In the genomic region with DNA sequence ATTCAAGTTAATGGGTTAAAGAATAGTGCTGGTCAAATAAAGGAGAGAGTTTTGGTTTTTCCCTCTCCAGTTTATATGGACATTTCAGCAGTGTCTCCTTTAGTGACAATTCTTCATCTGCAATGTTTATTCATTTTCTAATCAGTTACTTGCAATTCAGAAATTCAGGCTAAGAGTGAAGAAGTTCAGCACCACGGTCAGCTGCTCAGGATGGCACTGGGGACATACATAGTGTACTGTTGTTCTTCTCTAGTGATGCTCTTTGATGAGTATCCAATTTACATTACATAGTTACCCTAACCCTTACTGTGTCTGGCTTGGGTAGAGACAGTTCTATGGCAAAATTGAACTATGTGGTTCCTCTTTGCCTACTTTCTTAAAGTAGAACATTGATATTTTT, we compare ENCODE assay signal across 33 cellular contexts.
DNase-seq lines count a peak whose midpoint lies in the region; ATAC-seq and TF ChIP-seq lines count a peak whose summit lies in the region.
"Had no signal": no experiment of that assay in that cellular context is flagged by ENCODE, and none has a peak within 500 bp of the region (broad histone marks: within the 10 kb centered on the region; RNA-seq: fewer than 3 reads in every experiment).

No MANE protein-coding gene starts in this region.

- ATAC-seq in GM23338: peak; percentile 35; the same call in 2 of the 3 replicates
- ATAC-seq: naive thymus-derived CD8-positive, alpha-beta T cell had no signal

- H3K36me3 ChIP-seq in GM23338 (ENCODE audit: insufficient read depth) (no peaks in the 10 kb centered on the region), SJCRH30 (no peaks in the 10 kb centered on the region)
- H3K36me3 ChIP-seq: colonic mucosa, esophagus muscularis mucosa, ovary, stomach, thyroid gland, vagina had no signal

- TF ChIP-seq CTCF in GM23338 (conservative IDR thresholded peaks at IDR 0.05; ENCODE audit: low read depth in 2 of 2): no peak

- no peaks in the 10 kb centered on the region for H3K4me1 ChIP-seq in GM23338 (ENCODE audit: insufficient read depth)
- H3K4me1 ChIP-seq in SJCRH30: no peaks in the 10 kb centered on the region
- H3K4me1 ChIP-seq: colonic mucosa, esophagus muscularis mucosa, stomach, thyroid gland, vagina had no signal

- no peaks in the 10 kb centered on the region for H3F3A ChIP-seq in GM23338 (replicated peaks; ENCODE audit: low read depth)

- no peak overlapping the region for H2AFZ ChIP-seq in GM23338
- H2AFZ ChIP-seq: GM23248, PC-9 had no signal

- no peak overlapping the region for H3K27ac Mint-ChIP-seq in GM23338
- H3K27ac Mint-ChIP-seq: CD4-positive, CD25-positive, alpha-beta regulatory T cell; HFFc6; naive thymus-derived CD8-positive, alpha-beta T cell had no signal

- H3K27me3 Mint-ChIP-seq in GM23338 (ENCODE audit: insufficient read depth, low read depth, poor library complexity): no peaks in the 10 kb centered on the region
- H3K27me3 Mint-ChIP-seq: CD4-positive, CD25-positive, alpha-beta regulatory T cell; naive thymus-derived CD8-positive, alpha-beta T cell had no signal

- H3K9me2 ChIP-seq in GM23338 (ENCODE audit: insufficient read depth): no peaks in the 10 kb centered on the region; the same call in 1 of the 2 replicates

- H4K20me1 ChIP-seq in GM23338 (replicated peaks; ENCODE audit: insufficient read depth): no peaks in the 10 kb centered on the region

- no peaks in the 10 kb centered on the region for H3K36me3 Mint-ChIP-seq in GM23338 (ENCODE audit: low read depth)
- H3K36me3 Mint-ChIP-seq: CD4-positive, CD25-positive, alpha-beta regulatory T cell; naive thymus-derived CD8-positive, alpha-beta T cell had no signal

- H3K79me2 ChIP-seq in GM23338 (replicated peaks; ENCODE audit: insufficient read depth): no peaks in the 10 kb centered on the region

- H3K9me3 Mint-ChIP-seq in GM23338: no peaks in the 10 kb centered on the region

- H3K9me3 ChIP-seq in SJCRH30 (replicated peaks): no peaks in the 10 kb centered on the region
- H3K9me3 ChIP-seq: colonic mucosa, esophagus muscularis mucosa, ovary, stomach, thyroid gland, vagina had no signal

- H3K27ac ChIP-seq in GM23338 (ENCODE audit: low read depth) (no peak overlapping the region), SJCRH30 (no peak overlapping the region)
- H3K27ac ChIP-seq: colonic mucosa, esophagus muscularis mucosa, GM23248, ovary, PC-9, stomach, thyroid gland, vagina, VCaP had no signal

- no peak overlapping the region for H3K4me3 Mint-ChIP-seq in GM23338
- H3K4me3 Mint-ChIP-seq: CD4-positive, CD25-positive, alpha-beta regulatory T cell; HFFc6; naive thymus-derived CD8-positive, alpha-beta T cell had no signal

- H3K4me3 ChIP-seq in GM23338 (no peak overlapping the region), SJCRH30 (no peak overlapping the region)
- H3K4me3 ChIP-seq: colonic mucosa, esophagus muscularis mucosa, GM23248, ovary, PC-9, stomach, thyroid gland, vagina had no signal

- no peak overlapping the region for H3K4me2 ChIP-seq in GM23338
- H3K4me2 ChIP-seq: PC-9 had no signal

- H3K27me3 ChIP-seq in GM23338 (ENCODE audit: insufficient read depth) (no peaks in the 10 kb centered on the region), SJCRH30 (no peaks in the 10 kb centered on the region)
- H3K27me3 ChIP-seq: colonic mucosa, esophagus muscularis mucosa, ovary, stomach, thyroid gland, vagina had no signal

- H3K4me1 Mint-ChIP-seq in GM23338: peaks cover 3% of the 10 kb centered on the region; the same call in 1 of the 3 replicates
- H3K4me1 Mint-ChIP-seq: CD4-positive, CD25-positive, alpha-beta regulatory T cell; naive thymus-derived CD8-positive, alpha-beta T cell had no signal

- DNase-seq in ACHN (peak; percentile 10), GM23338 (ENCODE audit: low spot score) (peak; percentile 63), SJCRH30 (peak; percentile 11 to 37), iPS-NIHi11 (ENCODE audit: low spot score) (peak; percentile 43), SKM-1 treated with dmso at 0.1 percent for 144 hours (lab: John Stamatoyannopoulos, UW; ENCODE audit: unreplicated experiment) (no peak), Ammon's horn (ENCODE audit: low spot score) (no peak), NCI-H524 treated with DMSO at 0.1 percent for 48 hours (lab: John Stamatoyannopoulos, UW) (no peak), germinal center (ENCODE audit: low spot score) (no peak)
- DNase-seq: activated CD4-positive, alpha-beta T cell treated with anti-CD3 and anti-CD28 coated beads for 48 hours; activated naive CD4-positive, alpha-beta T cell treated with Interleukin-2 at 50 U/mL for 16 hours; activated T-cell treated with anti-CD3 and anti-CD28 coated beads, Interleukin-2, amount 50 U/mL, for 48 hours; amniotic stem cell; CD4-positive, CD25-positive, alpha-beta regulatory T cell; colonic mucosa; foreskin melanocyte; GM23248; HFFc6; midbrain; naive thymus-derived CD8-positive, alpha-beta T cell; NCI-H1105 treated with DMSO at 0.1 percent for 48 hours; NCI-H2081; NCI-H446 treated with DMSO at 0.1 percent for 48 hours; NK-92 treated with Interleukin-12 subunit alpha and Interleukin-12 subunit beta, amount 100 ng/mL, for 24 hours; ovary; PC-9; SHP77; stimulated activated CD4-positive, alpha-beta T cell treated with anti-CD3 and anti-CD28 coated beads, Interleukin-2, amount 100 ng/mL, for 24 hours; stomach; T-helper 9 cell; thyroid gland had no signal

- in situ Hi-C loops in ACHN (cut with HindIII; ENCODE audit: low pct_ligation_motif_present, low pct_unique_long_range_greater_than_20kb, low sequenced_read_pairs): no loop called here

TF ChIP-seq in GM23338, 12 proteins besides CTCF, POLR2A, EP300 and RAD21:
- TF ChIP-seq, protein P1, sequence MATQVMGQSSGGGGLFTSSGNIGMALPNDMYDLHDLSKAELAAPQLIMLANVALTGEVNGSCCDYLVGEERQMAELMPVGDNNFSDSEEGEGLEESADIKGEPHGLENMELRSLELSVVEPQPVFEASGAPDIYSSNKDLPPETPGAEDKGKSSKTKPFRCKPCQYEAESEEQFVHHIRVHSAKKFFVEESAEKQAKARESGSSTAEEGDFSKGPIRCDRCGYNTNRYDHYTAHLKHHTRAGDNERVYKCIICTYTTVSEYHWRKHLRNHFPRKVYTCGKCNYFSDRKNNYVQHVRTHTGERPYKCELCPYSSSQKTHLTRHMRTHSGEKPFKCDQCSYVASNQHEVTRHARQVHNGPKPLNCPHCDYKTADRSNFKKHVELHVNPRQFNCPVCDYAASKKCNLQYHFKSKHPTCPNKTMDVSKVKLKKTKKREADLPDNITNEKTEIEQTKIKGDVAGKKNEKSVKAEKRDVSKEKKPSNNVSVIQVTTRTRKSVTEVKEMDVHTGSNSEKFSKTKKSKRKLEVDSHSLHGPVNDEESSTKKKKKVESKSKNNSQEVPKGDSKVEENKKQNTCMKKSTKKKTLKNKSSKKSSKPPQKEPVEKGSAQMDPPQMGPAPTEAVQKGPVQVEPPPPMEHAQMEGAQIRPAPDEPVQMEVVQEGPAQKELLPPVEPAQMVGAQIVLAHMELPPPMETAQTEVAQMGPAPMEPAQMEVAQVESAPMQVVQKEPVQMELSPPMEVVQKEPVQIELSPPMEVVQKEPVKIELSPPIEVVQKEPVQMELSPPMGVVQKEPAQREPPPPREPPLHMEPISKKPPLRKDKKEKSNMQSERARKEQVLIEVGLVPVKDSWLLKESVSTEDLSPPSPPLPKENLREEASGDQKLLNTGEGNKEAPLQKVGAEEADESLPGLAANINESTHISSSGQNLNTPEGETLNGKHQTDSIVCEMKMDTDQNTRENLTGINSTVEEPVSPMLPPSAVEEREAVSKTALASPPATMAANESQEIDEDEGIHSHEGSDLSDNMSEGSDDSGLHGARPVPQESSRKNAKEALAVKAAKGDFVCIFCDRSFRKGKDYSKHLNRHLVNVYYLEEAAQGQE (IDR thresholded peaks at IDR 0.05; ENCODE audit: unreplicated experiment): peak; percentile 82
- TF ChIP-seq ZNF331 (CRISPR knock-in tag; IDR thresholded peaks at IDR 0.05; ENCODE audit: low read depth): no peak

Comparison
In these comparisons a context has a peak if more than half of its experiments do, and no peak if none do; other contexts are left out.
1. DNase-seq: peak in ACHN (single experiment), GM23338 (single experiment), SJCRH30 (2 of 2) and iPS-NIHi11 (single experiment); none in SKM-1 treated with dmso at 0.1 percent for 144 hours (single experiment), Ammon's horn (single experiment), NCI-H524 treated with DMSO at 0.1 percent for 48 hours (single experiment) and germinal center (single experiment).